In genomic region chr1:54995835-54996234, GRCh38 we compare ENCODE assay signal across 1 cellular context.
A peak's percentile ranks its signal among the peaks of the same experiment; 100 is the strongest.
TF ChIP-seq lines count a peak whose summit lies in the region.

No MANE protein-coding gene starts in this region.

TF ChIP-seq in HEK293, 187 proteins besides CTCF, POLR2A, EP300 and RAD21 (continued from another document):
- peak; percentile 91 for TF ChIP-seq ZNF623 (tag by site-specific recombination; IDR thresholded peaks at IDR 0.05)
